ENCODE assay signal across 24 cellular contexts in genomic region chrX:73922856-73923429, GRCh38.
A peak's percentile ranks its signal among the peaks of the same experiment; 100 is the strongest.
DNase-seq lines count a peak whose midpoint lies in the region; ATAC-seq and TF ChIP-seq lines count a peak whose summit lies in the region.
"Had no signal": no experiment of that assay in that cellular context is flagged by ENCODE, and none has a peak within 500 bp of the region (broad histone marks: within the 10 kb centered on the region; RNA-seq: fewer than 3 reads in every experiment).

No MANE protein-coding gene starts in this region.

- no peaks in the 10 kb centered on the region for H3K79me1 ChIP-seq in IMR-90 (ENCODE audit: low read depth in 1 of 2, low read length in 2 of 2)

- TF ChIP-seq CTCF in IMR-90 (conservative IDR thresholded peaks at IDR 0.05; ENCODE audit: low read depth, low read length) (no peak), astrocyte of the spinal cord (IDR thresholded peaks at IDR 0.05; ENCODE audit: low read depth, low read length) (no peak), ovary (IDR thresholded peaks at IDR 0.05) (no peak), transverse colon (IDR thresholded peaks at IDR 0.05) (no peak)

- CTCF ChIA-PET in IMR-90 (lab: Yijun Ruan, JAX) = no interaction called here

- no peak overlapping the region for H2BK5ac ChIP-seq in IMR-90 (ENCODE audit: low read depth, low read length, poor library complexity, severe bottlenecking)

- no peak overlapping the region for H4K8ac ChIP-seq in IMR-90 (ENCODE audit: low read depth in 2 of 2, low read length in 2 of 2)

- POLR2A ChIA-PET in IMR-90 (lab: Charles Lee; ENCODE audit: unreplicated experiment) = no interaction called here

- H3K27me3 ChIP-seq in IMR-90 (ENCODE audit: control insufficient read depth, insufficient read depth, low read length) (no peaks in the 10 kb centered on the region; the same call in 1 of the 2 replicates), ovary (no peaks in the 10 kb centered on the region), transverse colon (no peaks in the 10 kb centered on the region)
- H3K27me3 ChIP-seq: gastroesophageal sphincter, right lobe of liver had no signal

- no peak overlapping the region; the same call in 1 of the 2 replicates for H4K91ac ChIP-seq in IMR-90 (ENCODE audit: insufficient read depth, low read depth, low read length)

- H3K9me3 ChIP-seq in IMR-90 (ENCODE audit: control insufficient read depth, insufficient read depth, low read length) (no peaks in the 10 kb centered on the region), ovary (no peaks in the 10 kb centered on the region), transverse colon (no peaks in the 10 kb centered on the region)
- H3K9me3 ChIP-seq: gastroesophageal sphincter, right lobe of liver had no signal

- H3K4me3 ChIP-seq in IMR-90 (ENCODE audit: insufficient read depth, low read depth, low read length) = no peak overlapping the region
- no peak overlapping the region for H3K4me3 ChIP-seq in astrocyte of the spinal cord (ENCODE audit: low read depth, low read length)
- H3K4me3 ChIP-seq in ovary = no peak overlapping the region
- H3K4me3 ChIP-seq in transverse colon = no peak overlapping the region
- H3K4me3 ChIP-seq: gastroesophageal sphincter, right lobe of liver had no signal

- no peak overlapping the region for H2AFZ ChIP-seq in IMR-90 (replicated peaks; ENCODE audit: low read length, poor library complexity)
- H2AFZ ChIP-seq: parathyroid adenoma had no signal

- H3K9ac ChIP-seq in IMR-90 (ENCODE audit: low read depth, low read length) = no peak overlapping the region
- H3K9ac ChIP-seq: parathyroid adenoma had no signal

- DNase-seq in Ammon's horn (ENCODE audit: low spot score) (peak; percentile 2), IMR-90 (peak; percentile 26), astrocyte of the spinal cord (ENCODE audit: low read depth, low spot score) (peak; percentile 39), inferior parietal cortex (ENCODE audit: extremely low spot score) (peak; percentile 2), RPMI8226 (no peak), ovary (no peak), transverse colon (no peak)
- DNase-seq in stimulated activated CD8-positive, alpha-beta memory T cell treated with anti-CD3 and anti-CD28 coated beads, Interleukin-4, amount 100 ng/mL, for 48 hours = no peak
- DNase-seq: activated naive CD8-positive, alpha-beta T cell treated with anti-CD3 and anti-CD28 coated beads for 36 hours; brain microvascular endothelial cell; CD4-positive, CD25-positive, alpha-beta regulatory T cell; cortex of kidney; DMS153; KG1; natural killer cell; NCI-H1092; NCI-H2029 treated with DMSO at 0.1 percent for 48 hours; right lobe of liver; T1000 had no signal

- no TSS peak for BruUV-seq in IMR-90 (replicated peaks; lab: Mats Ljungman, UMichigan)

- in situ Hi-C loops in IMR-90 (cut with MboI; ENCODE audit: low sequenced_read_pairs) = no loop called here
- in situ Hi-C loops in astrocyte of the spinal cord (cut with HindIII; ENCODE audit: low sequenced_read_pairs) = no loop called here
- in situ Hi-C loops in transverse colon (cut with MboI; ENCODE audit: low pct_ligation_motif_present in 1 of 4, low pct_unique_long_range_greater_than_20kb in 1 of 4, low sequenced_read_pairs in 3 of 4) = no loop called here

- no peak overlapping the region for H3K4ac ChIP-seq in IMR-90 (ENCODE audit: low read depth, low read length)

- H3K4me1 ChIP-seq in IMR-90 (ENCODE audit: control insufficient read depth, insufficient read depth, low read length) = peaks cover 6% of the 10 kb centered on the region
- H3K4me1 ChIP-seq in ovary (ENCODE audit: insufficient read depth) = no peaks in the 10 kb centered on the region
- peaks cover 0 to under 1% (median 0%) of the 10 kb centered on the region in 4 donors for H3K4me1 ChIP-seq in transverse colon
- H3K4me1 ChIP-seq: gastroesophageal sphincter, parathyroid adenoma, right lobe of liver had no signal

- H2BK15ac ChIP-seq in IMR-90 (ENCODE audit: low read depth, low read length) = no peak overlapping the region; the same call in 2 of the 3 replicates

- H2BK20ac ChIP-seq in IMR-90 (ENCODE audit: low read depth, low read length) = no peak overlapping the region

- intact Hi-C loops in IMR-90 (cut with micrococcal nuclease) = no loop called here
- intact Hi-C loops in ovary (cut with DNase I) = no loop called here
- intact Hi-C loops in transverse colon (cut with DNase I; ENCODE audit: low total_unique reads) = no loop called here

- no peak overlapping the region for H2AK9ac ChIP-seq in IMR-90 (replicated peaks; ENCODE audit: low read depth, low read length, poor library complexity)

- TF ChIP-seq POLR2A in IMR-90 (IDR thresholded peaks at IDR 0.05; ENCODE audit: low read depth, low read length) (no peak), ovary (IDR thresholded peaks at IDR 0.05) (no peak), transverse colon (IDR thresholded peaks at IDR 0.05) (no peak)

- no peak overlapping the region for H3K56ac ChIP-seq in IMR-90 (ENCODE audit: extremely low read depth, insufficient read depth, low read length)

- peak; percentile 14; the same call in 1 of the 2 replicates for ATAC-seq in IMR-90 (ENCODE audit: low read depth)
- ATAC-seq: activated CD4-positive, CD25-positive, alpha-beta regulatory T cell treated with anti-CD3 and anti-CD28 coated beads, Interleukin-2, amount 50 U/mL, for 24 hours; gastroesophageal sphincter; natural killer cell; Panc1; right lobe of liver; stimulated activated effector memory CD8-positive, alpha-beta T cell treated with anti-CD3 and anti-CD28 coated beads, Interleukin-12 subunit alpha, Interleukin-12 subunit beta, amount 100 ng/mL, for 72 hours had no signal

- dilution Hi-C loops in IMR-90 (cut with HindIII; ENCODE audit: low sequenced_read_pairs, unreplicated experiment) = no loop called here

- H3K4me2 ChIP-seq in IMR-90 (ENCODE audit: low read depth, low read length) = no peak overlapping the region

- no peak for TF ChIP-seq EP300 in ovary (IDR thresholded peaks at IDR 0.05)
- TF ChIP-seq EP300 in transverse colon (IDR thresholded peaks at IDR 0.05; ENCODE audit: low read depth) = no peak

- no CpG with 5 or more reads among the region's 1 CpG for WGBS in IMR-90 (ENCODE audit: extremely low coverage in 2 of 2, insufficient read length in 1 of 2), 2 experiments
- 84 to 91% (median 87%) methylated on average over 1 of the region's 1 CpG for WGBS in ovary, 3 donors
- 58 to 60% methylated on average over 1 of the region's 1 CpG for WGBS in transverse colon (ENCODE audit: low coverage in 1 of 2), 2 donors

- no peak overlapping the region for H3K23ac ChIP-seq in IMR-90 (ENCODE audit: low read depth, low read length)

- H3K27ac ChIP-seq in IMR-90 (ENCODE audit: insufficient read depth, low read length) = no peak overlapping the region
- no peak overlapping the region for H3K27ac ChIP-seq in ovary
- no peak overlapping the region for H3K27ac ChIP-seq in transverse colon
- H3K27ac ChIP-seq: brain microvascular endothelial cell, gastroesophageal sphincter, parathyroid adenoma, right lobe of liver had no signal

- no peaks in the 10 kb centered on the region for H3K9me1 ChIP-seq in IMR-90 (ENCODE audit: insufficient read depth, low read length)

- no peak overlapping the region for H2BK120ac ChIP-seq in IMR-90 (ENCODE audit: low read depth, low read length)

- no peak overlapping the region for H4K5ac ChIP-seq in IMR-90 (ENCODE audit: low read depth, low read length)

- H3K36me3 ChIP-seq in IMR-90 (ENCODE audit: control insufficient read depth, insufficient read depth, low read length) (no peaks in the 10 kb centered on the region), ovary (no peaks in the 10 kb centered on the region), transverse colon (no peaks in the 10 kb centered on the region)
- H3K36me3 ChIP-seq: brain microvascular endothelial cell, gastroesophageal sphincter, right lobe of liver had no signal

- H3K18ac ChIP-seq in IMR-90 (ENCODE audit: low read depth, low read length) = no peak overlapping the region

- H3K14ac ChIP-seq in IMR-90 (replicated peaks; ENCODE audit: low read depth, low read length) = no peak overlapping the region

- no peaks in the 10 kb centered on the region for H4K20me1 ChIP-seq in IMR-90 (ENCODE audit: insufficient read depth, low read length)

- no peak overlapping the region for H2AK5ac ChIP-seq in IMR-90 (ENCODE audit: low read depth, low read length)

- no peak for TF ChIP-seq RAD21 in IMR-90 (IDR thresholded peaks at IDR 0.05; ENCODE audit: low read length)

TF ChIP-seq in IMR-90, 13 proteins besides CTCF, POLR2A, EP300 and RAD21:
- TF ChIP-seq NFE2L2 (IDR thresholded peaks at IDR 0.05; ENCODE audit: low read depth, low read length) = no peak
- TF ChIP-seq CHD1 (IDR thresholded peaks at IDR 0.05; ENCODE audit: low read depth, low read length) = no peak
- no peak for TF ChIP-seq MAFK (IDR thresholded peaks at IDR 0.05; ENCODE audit: low read depth, low read length)
- TF ChIP-seq MXI1 (IDR thresholded peaks at IDR 0.05; ENCODE audit: borderline replicate concordance, low read depth, low read length) = no peak
- TF ChIP-seq ELK1 (IDR thresholded peaks at IDR 0.05; ENCODE audit: borderline replicate concordance, low read depth, low read length) = no peak
- TF ChIP-seq MAZ (IDR thresholded peaks at IDR 0.05; ENCODE audit: borderline replicate concordance, low read depth, low read length) = no peak
- TF ChIP-seq CEBPB (IDR thresholded peaks at IDR 0.05; ENCODE audit: low read depth, low read length) = no peak
- TF ChIP-seq RCOR1 (IDR thresholded peaks at IDR 0.05; ENCODE audit: insufficient replicate concordance, low read length) = no peak
- TF ChIP-seq FOS (IDR thresholded peaks at IDR 0.05; ENCODE audit: low read depth, low read length) = no peak
- no peak for TF ChIP-seq SMC3 (IDR thresholded peaks at IDR 0.05; ENCODE audit: low read depth, low read length)
- no peak for TF ChIP-seq USF2 (IDR thresholded peaks at IDR 0.05; ENCODE audit: low read depth, low read length)

Comparison
In these comparisons a context has a peak if more than half of its experiments do, and no peak if none do; other contexts are left out.
1. DNase-seq: peak in Ammon's horn (single experiment), IMR-90 (single experiment), astrocyte of the spinal cord (single experiment) and inferior parietal cortex (single experiment); none in RPMI8226 (single experiment), ovary (0 of 5), transverse colon (single experiment) and stimulated activated CD8-positive, alpha-beta memory T cell treated with anti-CD3 and anti-CD28 coated beads, Interleukin-4, amount 100 ng/mL, for 48 hours (single experiment).